In the genomic region with DNA sequence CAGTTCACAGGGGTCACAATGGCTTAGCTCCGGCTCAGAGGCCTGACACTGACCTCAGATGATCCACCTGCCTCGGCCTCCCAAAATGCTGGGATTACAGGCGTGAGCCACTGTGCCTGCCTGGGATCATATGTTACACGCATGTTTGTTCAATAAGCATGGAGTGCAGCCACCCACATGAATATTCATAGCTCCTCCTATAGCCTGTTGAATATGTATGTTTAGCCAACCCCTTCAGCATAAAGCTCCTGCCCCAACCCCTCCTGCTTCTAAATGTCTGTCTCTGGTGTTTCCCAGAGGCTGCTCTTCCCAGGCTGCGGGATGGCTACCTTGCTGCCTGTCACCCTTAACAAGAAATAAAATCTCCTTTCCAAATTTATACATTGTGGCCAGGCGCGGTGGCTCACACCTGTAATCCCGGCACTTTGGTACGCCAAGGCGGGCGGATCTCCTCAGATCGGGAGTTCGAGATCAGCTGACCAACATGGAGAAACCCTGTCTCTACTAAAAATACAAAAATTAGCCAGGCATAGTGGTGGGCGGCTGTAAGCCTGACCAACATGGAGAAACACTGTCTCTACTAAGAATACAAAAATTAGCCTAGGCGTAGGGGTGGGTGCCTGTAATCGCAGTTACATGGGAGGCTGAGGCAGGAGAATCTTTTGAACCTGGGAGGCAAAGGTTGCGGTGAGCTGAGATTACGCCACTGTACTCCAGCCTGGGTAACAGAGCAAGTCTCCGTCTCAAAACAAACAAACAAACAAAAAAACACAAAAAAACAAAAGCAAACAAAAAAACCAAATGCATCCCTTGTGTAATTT, we compare ENCODE assay signal across 1 cellular context.
TF ChIP-seq lines count a peak whose summit lies in the region.

No MANE protein-coding gene starts in this region.

TF ChIP-seq in A549, 52 proteins besides CTCF, POLR2A, EP300 and RAD21:
- TF ChIP-seq MYC (IDR thresholded peaks at IDR 0.05; ENCODE audit: borderline replicate concordance, low read length) (no peak), POLR2AphosphoS2 (conservative IDR thresholded peaks at IDR 0.05; ENCODE audit: low read length) (no peak), BHLHE40 (IDR thresholded peaks at IDR 0.05; ENCODE audit: low read depth, low read length) (no peak), HEYL (CRISPR knock-in tag; IDR thresholded peaks at IDR 0.05) (no peak), RCOR1 (IDR thresholded peaks at IDR 0.05; ENCODE audit: low read depth, low read length) (no peak), ZNF302 (CRISPR knock-in tag; IDR thresholded peaks at IDR 0.05) (no peak), JUNB (IDR thresholded peaks at IDR 0.05) (no peak), CBX2 (IDR thresholded peaks at IDR 0.05; ENCODE audit: borderline replicate concordance, low read depth) (no peak), HOXA7 (CRISPR knock-in tag; IDR thresholded peaks at IDR 0.05) (no peak), TFCP2L1 (CRISPR knock-in tag; IDR thresholded peaks at IDR 0.05) (no peak), NFE2L2 (conservative IDR thresholded peaks at IDR 0.05; ENCODE audit: low read length) (no peak)
- TF ChIP-seq, protein P1, sequence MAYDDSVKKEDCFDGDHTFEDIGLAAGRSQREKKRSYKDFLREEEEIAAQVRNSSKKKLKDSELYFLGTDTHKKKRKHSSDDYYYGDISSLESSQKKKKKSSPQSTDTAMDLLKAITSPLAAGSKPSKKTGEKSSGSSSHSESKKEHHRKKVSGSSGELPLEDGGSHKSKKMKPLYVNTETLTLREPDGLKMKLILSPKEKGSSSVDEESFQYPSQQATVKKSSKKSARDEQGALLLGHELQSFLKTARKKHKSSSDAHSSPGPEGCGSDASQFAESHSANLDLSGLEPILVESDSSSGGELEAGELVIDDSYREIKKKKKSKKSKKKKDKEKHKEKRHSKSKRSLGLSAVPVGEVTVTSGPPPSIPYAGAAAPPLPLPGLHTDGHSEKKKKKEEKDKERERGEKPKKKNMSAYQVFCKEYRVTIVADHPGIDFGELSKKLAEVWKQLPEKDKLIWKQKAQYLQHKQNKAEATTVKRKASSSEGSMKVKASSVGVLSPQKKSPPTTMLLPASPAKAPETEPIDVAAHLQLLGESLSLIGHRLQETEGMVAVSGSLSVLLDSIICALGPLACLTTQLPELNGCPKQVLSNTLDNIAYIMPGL (CRISPR knock-in tag; IDR thresholded peaks at IDR 0.05; ENCODE audit: borderline replicate concordance) = no peak
